ENCODE assay signal across 8 cellular contexts in genomic region chr9:36487482-36488321, GRCh38.
DNase-seq lines count a peak whose midpoint lies in the region; TF ChIP-seq lines count a peak whose summit lies in the region.

No MANE protein-coding gene starts in this region.

- H3K4me3 ChIP-seq in GM06990 (replicated peaks; ENCODE audit: low read depth, low read length): peak overlapping the region; percentile 92
- H3K4me3 ChIP-seq in HFF-Myc (replicated peaks; ENCODE audit: low read depth, low read length): peak overlapping the region; percentile 82
- H3K4me3 ChIP-seq in osteoblast (ENCODE audit: insufficient read depth, low read length): peak overlapping the region; percentile 93
- peak overlapping the region; percentile 65 to 89 for H3K4me3 ChIP-seq in testis

- H3K27me3 ChIP-seq in GM06990 (replicated peaks; ENCODE audit: control insufficient read depth, insufficient read depth, low read length) (no peaks in the 10 kb centered on the region), osteoblast (ENCODE audit: insufficient read depth, low read length) (no peaks in the 10 kb centered on the region), testis (no peaks in the 10 kb centered on the region)

- H3K27ac ChIP-seq in osteoblast (ENCODE audit: low read depth, low read length) (peak overlapping the region; percentile 77), testis (peak overlapping the region; percentile 91 to 98)

- H2AFZ ChIP-seq in osteoblast (ENCODE audit: low read length): peak overlapping the region; percentile 98

- peak overlapping the region; percentile 89 for H3K4me2 ChIP-seq in osteoblast (ENCODE audit: insufficient read depth, low read length)

- WGBS in testis, 2 donors: 0 to 1% methylated on average over 22 to 32 of the region's 93 CpGs

- TF ChIP-seq POLR2A in testis (IDR thresholded peaks at IDR 0.05): peak; percentile 22

- intact Hi-C loops in testis (cut with DNase I; ENCODE audit: low total_unique reads): no loop called here

- TF ChIP-seq CTCF in GM06990 (IDR thresholded peaks at IDR 0.05; ENCODE audit: insufficient read depth, low read length, poor library complexity, severe bottlenecking): no peak
- no peak for TF ChIP-seq CTCF in HFF-Myc (IDR thresholded peaks at IDR 0.05; ENCODE audit: low read depth, low read length, missing control alignments)
- no peak for TF ChIP-seq CTCF in osteoblast (IDR thresholded peaks at IDR 0.05; ENCODE audit: extremely low read depth, low read depth, low read length)
- peak in 1 of 3 experiments; percentile 18 for TF ChIP-seq CTCF in testis (IDR thresholded peaks at IDR 0.05)

- DNase-seq in GM06990 (ENCODE audit: extremely low read depth, insufficient read length) (peak; percentile 97), HFF-Myc (ENCODE audit: extremely low read depth, low read depth) (peak; percentile 49), MV-4-11 (lab: John Stamatoyannopoulos, UW) (peak; percentile 83), SK-N-DZ (ENCODE audit: low spot score) (peak; percentile 89), globus pallidus (ENCODE audit: low spot score) (peak; percentile 94), osteoblast (ENCODE audit: insufficient read length, low spot score, missing footprints) (peak; percentile 99), testis (peak; percentile 91)
- DNase-seq in activated naive CD4-positive, alpha-beta T cell treated with anti-CD3 and anti-CD28 coated beads, Interleukin-2, amount 50 U/mL, for 16 hours: peak; percentile 94

- peaks cover 9% of the 10 kb centered on the region for H4K20me1 ChIP-seq in osteoblast (ENCODE audit: insufficient read depth, low read length)

- H3K79me2 ChIP-seq in osteoblast (ENCODE audit: insufficient read depth, low read length): peaks cover 41% of the 10 kb centered on the region

- H3K4me1 ChIP-seq in osteoblast (ENCODE audit: insufficient read depth, low read length): peaks cover 20% of the 10 kb centered on the region
- H3K4me1 ChIP-seq in testis: peaks cover 18% of the 10 kb centered on the region

- no peaks in the 10 kb centered on the region for H3K9me3 ChIP-seq in osteoblast (ENCODE audit: low read depth, low read length)
- H3K9me3 ChIP-seq in testis: no peaks in the 10 kb centered on the region

- no peaks in the 10 kb centered on the region for H3K36me3 ChIP-seq in GM06990 (ENCODE audit: control insufficient read depth, insufficient read depth, low read length)
- no peaks in the 10 kb centered on the region for H3K36me3 ChIP-seq in osteoblast (ENCODE audit: insufficient read depth, low read length)
- no peaks in the 10 kb centered on the region for H3K36me3 ChIP-seq in testis (ENCODE audit: low read depth, missing control alignments)

Comparison
In these comparisons a context has a peak if more than half of its experiments do, and no peak if none do; other contexts are left out.
1. Peak in every context shown above with its lines: DNase-seq, H3K4me3 ChIP-seq and H3K27ac ChIP-seq.
2. DNase-seq: peak in every context shown above with its lines; median percentile 99 in osteoblast; 97 in GM06990; 94 in activated naive CD4-positive, alpha-beta T cell treated with anti-CD3 and anti-CD28 coated beads, Interleukin-2, amount 50 U/mL, for 16 hours; 94 in globus pallidus; 91 in testis; 89 in SK-N-DZ; 83 in MV-4-11; 49 in HFF-Myc.